8 cellular contexts compared by ENCODE assay signal in the genomic region with DNA sequence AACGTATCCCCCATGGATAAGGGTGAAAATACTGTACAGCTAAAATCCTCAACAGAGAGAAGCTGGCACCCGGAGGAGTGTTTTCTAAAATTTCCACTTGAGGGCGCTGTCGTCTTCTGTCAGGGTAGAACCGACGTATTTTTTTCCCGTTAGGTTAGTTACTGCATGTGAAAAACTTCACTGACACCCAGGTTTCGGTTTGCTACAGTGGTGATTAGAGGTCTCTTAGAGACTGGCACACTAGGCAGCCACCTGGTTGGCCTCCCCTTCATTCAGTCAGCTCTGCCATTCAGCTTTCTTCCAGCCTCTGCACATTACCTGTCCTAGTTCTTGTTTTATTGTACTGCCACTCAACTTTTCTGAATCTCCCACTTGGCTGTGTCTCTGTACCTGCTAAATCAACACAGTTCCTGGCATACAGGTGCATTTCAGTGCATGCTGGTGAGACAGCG. TPM values are rescaled to one million over a fixed set of nuclear protein-coding genes. Genes with fewer than 3 reads are reported as not detected.
DNase-seq lines count a peak whose midpoint lies in the region; ATAC-seq, FAIRE-seq and TF ChIP-seq lines count a peak whose summit lies in the region.

No MANE protein-coding gene starts in this region.

- no peak for TF ChIP-seq EP300 in upper lobe of left lung (IDR thresholded peaks at IDR 0.05)

- TF ChIP-seq CTCF in parathyroid adenoma (IDR thresholded peaks at IDR 0.05): peak; percentile 53
- peak; percentile 21 to 74 (median 65) for TF ChIP-seq CTCF in upper lobe of left lung (IDR thresholded peaks at IDR 0.05)

- H3K79me2 ChIP-seq in parathyroid adenoma: no peaks in the 10 kb centered on the region

- DNase-seq in Right ventricle myocardium inferior (ENCODE audit: missing footprints): no peak
- no peak for DNase-seq in cardiac septum (ENCODE audit: low spot score)
- DNase-seq in RCC 7860 (ENCODE audit: low spot score): peak; percentile 13
- peak; percentile 18 for DNase-seq in activated T-helper 1 cell treated with Interleukin-2 at 50 U/mL for 16 hours (ENCODE audit: low read depth)
- DNase-seq in fibroblast of the conjunctiva (ENCODE audit: low read depth): peak; percentile 31
- peak in 1 of 2 donors; percentile 41 for DNase-seq in upper lobe of left lung

- H3K4me3 ChIP-seq in parathyroid adenoma (ENCODE audit: low read depth, low read length): no peak overlapping the region
- H3K4me3 ChIP-seq in upper lobe of left lung: peak overlapping the region in 1 of 4 donors; percentile 18

- H2AFZ ChIP-seq in parathyroid adenoma: no peak overlapping the region

- H3K36me3 ChIP-seq in parathyroid adenoma (ENCODE audit: control insufficient read depth, insufficient read depth, low read length): no peaks in the 10 kb centered on the region
- H3K36me3 ChIP-seq in upper lobe of left lung: no peaks in the 10 kb centered on the region

- H3K27me3 ChIP-seq in parathyroid adenoma (ENCODE audit: control insufficient read depth, insufficient read depth, low read length) (no peaks in the 10 kb centered on the region), upper lobe of left lung (no peaks in the 10 kb centered on the region)

- H3K4me2 ChIP-seq in parathyroid adenoma (ENCODE audit: low read length): no peak overlapping the region

- H3K9me3 ChIP-seq in parathyroid adenoma (ENCODE audit: control insufficient read depth, low read length) (no peaks in the 10 kb centered on the region), upper lobe of left lung (no peaks in the 10 kb centered on the region)

- no peak overlapping the region for H3K9ac ChIP-seq in parathyroid adenoma

- WGBS in upper lobe of left lung, 2 donors: 9 to 16% methylated on average over 9 of the region's 9 CpGs

- no peaks in the 10 kb centered on the region for H3K4me1 ChIP-seq in parathyroid adenoma
- H3K4me1 ChIP-seq in upper lobe of left lung: peaks cover 0 to 7% (median 2%) of the 10 kb centered on the region in 4 donors

- TF ChIP-seq POLR2A in upper lobe of left lung (IDR thresholded peaks at IDR 0.05): no peak

- H3K27ac ChIP-seq in parathyroid adenoma: no peak overlapping the region
- H3K27ac ChIP-seq in upper lobe of left lung: no peak overlapping the region

- intact Hi-C loops in Right ventricle myocardium inferior (cut with DNase I): loop anchor here (2.0 to 5.0 kb wide), 2 partner anchors 197 to 300 kb away; no protein-coding TSS in a partner anchor
- intact Hi-C loops in cardiac septum (cut with DNase I): loop anchor here (5.0 kb wide), 2 partner anchors 195 to 290 kb away; no protein-coding TSS in a partner anchor

- ATAC-seq in Right ventricle myocardium inferior: peak; percentile 23
- ATAC-seq in HG03571 (IDR thresholded peaks at IDR 0.05; ENCODE audit: unreplicated experiment): peak; percentile 66
- peak; percentile 66 to 68 for ATAC-seq in upper lobe of left lung (ENCODE audit: low FRiP score in 2 of 2)

- no peak for FAIRE-seq in RCC 7860 (lab: Jason Lieb, UNC)

RNA-seq across cellular contexts. Expression of a gene that starts 18.4 kb away (rescaled TPM):
- total RNA-seq in Right ventricle myocardium inferior (not detected), cardiac septum (not detected), upper lobe of left lung (1 to 10 TPM in 3 of 6 donors, not detected in 3; 2.0 to 7.3 (median 3.3) TPM)

Comparison
In these comparisons a context has a peak if more than half of its experiments do, and no peak if none do; other contexts are left out.
1. DNase-seq: peak in RCC 7860 (single experiment), activated T-helper 1 cell treated with Interleukin-2 at 50 U/mL for 16 hours (single experiment) and fibroblast of the conjunctiva (single experiment); none in Right ventricle myocardium inferior (single experiment) and cardiac septum (single experiment).
2. Peak in every context shown above with its lines, with median percentiles within 50 percentile points of each other: ATAC-seq.